In genomic region chr7:128861957-128862570, GRCh38 we compare ENCODE assay signal across 1 cellular context.
TF ChIP-seq lines count a peak whose summit lies in the region.

No MANE protein-coding gene starts in this region.

TF ChIP-seq in HepG2, 621 proteins besides CTCF, POLR2A, EP300 and RAD21:
- TF ChIP-seq FUBP1 (CRISPR knock-in tag; IDR thresholded peaks at IDR 0.05; ENCODE audit: borderline replicate concordance) (peak; percentile 75; the same call in 1 of the 2 replicates), FOXC1 (CRISPR knock-in tag; IDR thresholded peaks at IDR 0.05; ENCODE audit: borderline replicate concordance) (0 out of 2 replicates have a peak, but pooled peaks have one; percentile 30), ZMYM3 (CRISPR knock-in tag; IDR thresholded peaks at IDR 0.05) (peak; percentile 63; the same call in 1 of the 2 replicates), NFATC3 (CRISPR knock-in tag; IDR thresholded peaks at IDR 0.05) (0 out of 2 replicates have a peak, but pooled peaks have one; percentile 56), RNF219 (CRISPR knock-in tag; IDR thresholded peaks at IDR 0.05) (no peak), YEATS4 (CRISPR knock-in tag; IDR thresholded peaks at IDR 0.05; ENCODE audit: borderline replicate concordance) (0 out of 2 replicates have a peak, but pooled peaks have one; percentile 4), ZNF335 (CRISPR knock-in tag; IDR thresholded peaks at IDR 0.05) (no peak), ZBTB25 (CRISPR knock-in tag; IDR thresholded peaks at IDR 0.05) (no peak), ZC3H13 (CRISPR knock-in tag; IDR thresholded peaks at IDR 0.05) (0 out of 2 replicates have a peak, but pooled peaks have one; percentile 41), ZNF331 (CRISPR knock-in tag; IDR thresholded peaks at IDR 0.05) (no peak), ZNF547 (CRISPR knock-in tag; IDR thresholded peaks at IDR 0.05) (0 out of 2 replicates have a peak, but pooled peaks have one; percentile 13), LRRFIP1 (CRISPR knock-in tag; conservative IDR thresholded peaks at IDR 0.05) (0 out of 2 replicates have a peak, but pooled peaks have one; percentile 50), HDAC2 (CRISPR knock-in tag; IDR thresholded peaks at IDR 0.05) (0 out of 2 replicates have a peak, but pooled peaks have one; percentile 6), LCORL (IDR thresholded peaks at IDR 0.05) (no peak), LCORL (CRISPR knock-in tag; IDR thresholded peaks at IDR 0.05) (peak; percentile 11; the same call in 1 of the 2 replicates), KAT2B (IDR thresholded peaks at IDR 0.05; ENCODE audit: borderline replicate concordance, low read depth, low read length) (no peak), ZNF788 (CRISPR knock-in tag; IDR thresholded peaks at IDR 0.05; ENCODE audit: borderline replicate concordance) (no peak), HNRNPUL1 (IDR thresholded peaks at IDR 0.05; ENCODE audit: low read depth, low read length) (no peak), ZBTB42 (CRISPR knock-in tag; IDR thresholded peaks at IDR 0.05) (no peak), RARA (CRISPR knock-in tag; IDR thresholded peaks at IDR 0.05) (no peak), RNF2 (conservative IDR thresholded peaks at IDR 0.05; ENCODE audit: low read depth) (no peak)
